In the genomic region with DNA sequence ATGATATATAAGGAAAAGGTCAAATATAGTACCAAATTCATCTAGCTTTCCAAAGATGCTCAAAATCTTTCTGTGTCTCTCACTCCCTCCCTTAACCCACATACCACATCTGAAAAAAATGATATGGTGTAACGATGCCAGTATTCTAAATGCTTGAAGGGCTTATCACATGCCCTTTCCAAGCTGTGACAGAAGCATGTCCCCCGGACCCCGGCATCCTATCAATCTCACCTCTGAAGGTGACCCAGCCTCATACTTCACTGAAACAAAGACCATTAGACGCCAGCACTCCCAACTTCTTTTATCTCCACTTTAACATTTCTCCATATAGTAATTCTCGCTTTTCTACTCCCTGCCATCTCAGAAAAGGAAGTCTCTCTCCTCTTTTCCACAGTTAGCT, we compare ENCODE assay signal across 7 cellular contexts.
DNase-seq lines count a peak whose midpoint lies in the region; TF ChIP-seq lines count a peak whose summit lies in the region.
"Not testable (repeated sequence)": the region's sequence is repeated elsewhere in the genome, so short reads cannot be mapped to it uniquely, and the experiment has no call there.

No MANE protein-coding gene starts in this region.

- H3K27ac ChIP-seq in KMS-11, SJCRH30, hepatocyte, neural progenitor cell: not testable (repeated sequence)

- H3K4me3 Mint-ChIP-seq in Calu3 (ENCODE audit: low read depth, unreplicated experiment), result peak overlapping the region; percentile 91
- H3K4me3 Mint-ChIP-seq in neural progenitor cell, result peak overlapping the region; percentile 82

- CTCF ChIA-PET in Calu3 (lab: Charles Lee), result not testable (repeated sequence)

- peaks cover 41% of the 10 kb centered on the region for H3K4me1 ChIP-seq in KMS-11 (ENCODE audit: low read depth, poor library complexity, severe bottlenecking)
- not testable (repeated sequence) for H3K4me1 ChIP-seq in SJCRH30; hepatocyte (ENCODE audit: insufficient read depth); neural progenitor cell

- not testable (repeated sequence) for H3K4me3 ChIP-seq in KMS-11 (IDR thresholded peaks at IDR 0.05; ENCODE audit: insufficient read depth, low read depth, low read length); hepatocyte
- peak overlapping the region; percentile 61 for H3K4me3 ChIP-seq in SJCRH30
- H3K4me3 ChIP-seq in astrocyte of the spinal cord (ENCODE audit: low read depth, low read length), result peak overlapping the region; percentile 39
- H3K4me3 ChIP-seq in fibroblast of pulmonary artery (replicated peaks; ENCODE audit: low read depth, low read length), result peak overlapping the region; percentile 64
- peak overlapping the region; percentile 56 for H3K4me3 ChIP-seq in neural progenitor cell

- H3F3A ChIP-seq in neural progenitor cell (ENCODE audit: low read depth), result not testable (repeated sequence)

- peaks cover 37% of the 10 kb centered on the region for H3K27me3 Mint-ChIP-seq in Calu3 (ENCODE audit: unreplicated experiment)
- H3K27me3 Mint-ChIP-seq in neural progenitor cell (ENCODE audit: insufficient read depth, low read depth), result peaks cover 15% of the 10 kb centered on the region

- in situ Hi-C loops in astrocyte of the spinal cord (cut with HindIII; ENCODE audit: low sequenced_read_pairs), result not testable (repeated sequence)

- not testable (repeated sequence) for H3K36me3 ChIP-seq in KMS-11 (ENCODE audit: insufficient read depth); SJCRH30; hepatocyte (replicated peaks; ENCODE audit: insufficient read depth, low read depth); neural progenitor cell

- H3K79me2 ChIP-seq in KMS-11 (ENCODE audit: insufficient read depth, low read depth), result peaks cover 15% of the 10 kb centered on the region; the same call in 1 of the 2 replicates
- H3K79me2 ChIP-seq in hepatocyte; neural progenitor cell (ENCODE audit: low read depth): not testable (repeated sequence)

- DNase-seq in Calu3; SJCRH30; astrocyte of the spinal cord (ENCODE audit: low read depth, low spot score); fibroblast of pulmonary artery (ENCODE audit: low read depth); hepatocyte (ENCODE audit: low spot score); neural progenitor cell (ENCODE audit: low spot score): not testable (repeated sequence)

- peaks cover 14% of the 10 kb centered on the region for H3K36me3 Mint-ChIP-seq in Calu3 (ENCODE audit: insufficient read depth, unreplicated experiment)
- H3K36me3 Mint-ChIP-seq in neural progenitor cell, result not testable (repeated sequence)

- not testable (repeated sequence) for BruUV-seq in Calu3 (replicated peaks; lab: Mats Ljungman, UMichigan)

- H2AFZ ChIP-seq in KMS-11 (ENCODE audit: low read depth) (peak overlapping the region; percentile 70), neural progenitor cell (replicated peaks) (peak overlapping the region; percentile 98)
- not testable (repeated sequence) for H2AFZ ChIP-seq in hepatocyte

- H3K4me2 ChIP-seq in KMS-11 (peak overlapping the region; percentile 74), hepatocyte (peak overlapping the region; percentile 99), neural progenitor cell (peak overlapping the region; percentile 76)

- H3K27ac Mint-ChIP-seq in Calu3 (ENCODE audit: unreplicated experiment); neural progenitor cell: not testable (repeated sequence)

- intact Hi-C loops in Calu3 (cut with micrococcal nuclease; ENCODE audit: unreplicated experiment), result loop anchor here (5.0 to 10.0 kb wide), 3 partner anchors 113 to 510 kb away; no protein-coding TSS in a partner anchor

- H3K9me3 ChIP-seq in SJCRH30 (replicated peaks); hepatocyte (ENCODE audit: low read depth); neural progenitor cell (ENCODE audit: low read depth): not testable (repeated sequence)

- H3K9me3 Mint-ChIP-seq in Calu3 (ENCODE audit: low read depth, unreplicated experiment); neural progenitor cell: not testable (repeated sequence)

- WGBS in hepatocyte (ENCODE audit: low lambda C conversion rate, missing lambda C conversion rate), result 70% methylated on average over 5 of the region's 5 CpGs

- peak overlapping the region; percentile 86 for H3K9ac ChIP-seq in KMS-11
- H3K9ac ChIP-seq in neural progenitor cell, result not testable (repeated sequence)

- H3K4me1 Mint-ChIP-seq in Calu3 (ENCODE audit: low read depth, unreplicated experiment), result peaks cover 27% of the 10 kb centered on the region
- peaks cover 12% of the 10 kb centered on the region for H3K4me1 Mint-ChIP-seq in neural progenitor cell

- not testable (repeated sequence) for H3K9me2 ChIP-seq in hepatocyte (replicated peaks; ENCODE audit: insufficient read depth)

- not testable (repeated sequence) for TF ChIP-seq CTCF in Calu3 (IDR thresholded peaks at IDR 0.05; ENCODE audit: unreplicated experiment); KMS-11 (conservative IDR thresholded peaks at IDR 0.05; ENCODE audit: low read depth, low read length); astrocyte of the spinal cord (IDR thresholded peaks at IDR 0.05; ENCODE audit: low read depth, low read length); fibroblast of pulmonary artery (IDR thresholded peaks at IDR 0.05; ENCODE audit: low read length, missing control alignments); hepatocyte (IDR thresholded peaks at IDR 0.05; ENCODE audit: poor library complexity); neural progenitor cell (IDR thresholded peaks at IDR 0.05)

- H3K27me3 ChIP-seq in KMS-11 (ENCODE audit: insufficient read depth, low read depth); SJCRH30: not testable (repeated sequence)
- H3K27me3 ChIP-seq in hepatocyte, result peaks cover 32% of the 10 kb centered on the region
- peaks cover 54% of the 10 kb centered on the region for H3K27me3 ChIP-seq in neural progenitor cell

- not testable (repeated sequence) for H4K20me1 ChIP-seq in KMS-11 (ENCODE audit: insufficient read depth); hepatocyte (ENCODE audit: insufficient read depth, poor library complexity, severe bottlenecking); neural progenitor cell (ENCODE audit: low read depth)
